ENCODE assay signal across 8 cellular contexts in genomic region chr22:43955883-43956286, GRCh38. TPM values are rescaled to one million over a fixed set of nuclear protein-coding genes. Genes with fewer than 3 reads are reported as not detected.
DNase-seq lines count a peak whose midpoint lies in the region; ATAC-seq and TF ChIP-seq lines count a peak whose summit lies in the region.

No MANE protein-coding gene starts in this region.

- peak overlapping the region; percentile 96 for H3K4me3 ChIP-seq in MG63
- H3K4me3 ChIP-seq in body of pancreas, result peak overlapping the region; percentile 48 to 84
- peak overlapping the region; percentile 96 for H3K4me3 ChIP-seq in lung

- H3K27me3 ChIP-seq in MG63 (no peaks in the 10 kb centered on the region), body of pancreas (no peaks in the 10 kb centered on the region), lung (ENCODE audit: control insufficient read depth, insufficient read depth) (no peaks in the 10 kb centered on the region)

- H3K9me3 ChIP-seq in MG63 (no peaks in the 10 kb centered on the region), body of pancreas (no peaks in the 10 kb centered on the region), lung (ENCODE audit: control insufficient read depth in 2 of 2, insufficient read depth in 1 of 2, low read length in 1 of 2) (no peaks in the 10 kb centered on the region)

- peak overlapping the region in 3 of 4 donors; percentile 50 to 87 (median 79) for H3K27ac ChIP-seq in body of pancreas
- H3K27ac ChIP-seq in lung (ENCODE audit: low read depth in 1 of 2, low read length in 1 of 2), result peak overlapping the region; percentile 88 to 92

- no peak for TF ChIP-seq POLR2A in body of pancreas (IDR thresholded peaks at IDR 0.05)

- H3K36me3 ChIP-seq in MG63 (peaks cover 3% of the 10 kb centered on the region; the same call in 1 of the 2 replicates), body of pancreas (replicated peaks in 1 of 2; ENCODE audit: insufficient read depth in 1 of 2, low read depth in 2 of 2) (no peaks in the 10 kb centered on the region), lung (ENCODE audit: control insufficient read depth in 2 of 2, insufficient read depth in 2 of 2, low read length in 2 of 2) (no peaks in the 10 kb centered on the region)

- intact Hi-C loops in body of pancreas (cut with DNase I), result no loop called here

- TF ChIP-seq CTCF in body of pancreas (IDR thresholded peaks at IDR 0.05) (no peak), lung (IDR thresholded peaks at IDR 0.05; ENCODE audit: control extremely low read depth, extremely low read depth) (no peak)

- ATAC-seq in body of pancreas (no peak), lung (ENCODE audit: insufficient read depth, low FRiP score) (no peak), GM19395 (IDR thresholded peaks at IDR 0.05; ENCODE audit: unreplicated experiment) (no peak)

- WGBS in body of pancreas, 2 donors, result 3 to 4% methylated on average over 8 of the region's 8 CpGs
- WGBS in lung, 2 donors, result 2% methylated on average over 8 of the region's 8 CpGs

- DNase-seq in SIG-M5 treated with dmso at 0.1 percent for 504 hours (lab: John Stamatoyannopoulos, UW; ENCODE audit: unreplicated experiment), result peak; percentile 37
- DNase-seq in SIG-M5 (lab: John Stamatoyannopoulos, UW), result no peak
- peak; percentile 17 for DNase-seq in MG63
- no peak for DNase-seq in body of pancreas
- no peak for DNase-seq in lung (ENCODE audit: low spot score)
- DNase-seq in NCI-H1436 treated with DMSO at 0.1 percent for 48 hours (lab: John Stamatoyannopoulos, UW), result no peak
- no peak for DNase-seq in SHP77 treated with DMSO at 0.1 percent for 48 hours (lab: John Stamatoyannopoulos, UW)

- H3K4me1 ChIP-seq in body of pancreas (peaks cover 28% of the 10 kb centered on the region), lung (ENCODE audit: control insufficient read depth in 2 of 2, insufficient read depth in 2 of 2, low read length in 2 of 2) (peaks cover 5 to 11% of the 10 kb centered on the region in 2 donors)

RNA-seq across cellular contexts. Expression of gene SAMM50, which starts 0.6 kb away (rescaled TPM):
- total RNA-seq in MG63 (2014; rRNA removed; shearing (Covaris generic); ENCODE audit: low replicate concordance), result 65.1 and 90.4 TPM in 2 replicates
- 10 to 100 TPM; 10.2 to 20.2 TPM for total RNA-seq in body of pancreas
- total RNA-seq in lung, result 10 to 100 TPM; 34.9 to 35.9 TPM
- 10 to 100 TPM; 11.2 to 26.1 TPM for polyA plus RNA-seq in lung

RNA-seq across cellular contexts. Expression of gene PNPLA3, which starts 32.3 kb away (rescaled TPM):
- total RNA-seq in MG63 (2014; rRNA removed; shearing (Covaris generic); ENCODE audit: low replicate concordance), result 4.1 and 6.7 TPM in 2 replicates
- total RNA-seq in body of pancreas (under 1 TPM; 0.66 to 0.78 TPM), lung (1 to 10 TPM in 1 of 2 donors, under 1 TPM in 1; 0.88 to 2.2 TPM)
- polyA plus RNA-seq in lung, result 1 to 10 TPM in 1 of 2 donors, under 1 TPM in 1; 0.41 to 1.1 TPM

Comparison
In these comparisons a context has a peak if more than half of its experiments do, and no peak if none do; other contexts are left out.
1. DNase-seq: peak in SIG-M5 treated with dmso at 0.1 percent for 504 hours (single experiment) and MG63 (single experiment); none in SIG-M5 (single experiment), body of pancreas (0 of 4), lung (single experiment), NCI-H1436 treated with DMSO at 0.1 percent for 48 hours (single experiment) and SHP77 treated with DMSO at 0.1 percent for 48 hours (single experiment).
2. Peak in every context shown above with its lines, with median percentiles within 50 percentile points of each other: H3K4me3 ChIP-seq.